Comparison of ENCODE assay signal across 8 cellular contexts in genomic region chr2:84925336-84925723, GRCh38. TPM values are rescaled to one million over a fixed set of nuclear protein-coding genes. Genes with fewer than 3 reads are reported as not detected.
DNase-seq lines count a peak whose midpoint lies in the region; ATAC-seq, FAIRE-seq and TF ChIP-seq lines count a peak whose summit lies in the region.

No MANE protein-coding gene starts in this region.

- TF ChIP-seq CTCF in A549 (IDR thresholded peaks at IDR 0.05) = no peak
- TF ChIP-seq CTCF in WTC11 (IDR thresholded peaks at IDR 0.05) = no peak
- no peak for TF ChIP-seq CTCF in lung (IDR thresholded peaks at IDR 0.05; ENCODE audit: control extremely low read depth, extremely low read depth)

- H3K4me1 ChIP-seq in A549 (peaks cover 33% of the 10 kb centered on the region), lung (ENCODE audit: control insufficient read depth in 2 of 2, insufficient read depth in 2 of 2, low read length in 2 of 2) (peaks cover 0 to 4% of the 10 kb centered on the region in 2 donors)

- ATAC-seq in A549 = peak in 1 of 2 experiments; percentile 17
- ATAC-seq in GM21367 (IDR thresholded peaks at IDR 0.05; ENCODE audit: unreplicated experiment) = peak; percentile 1
- ATAC-seq in WTC11 = no peak
- ATAC-seq in lung (ENCODE audit: insufficient read depth, low FRiP score) = no peak

- H3K9me3 ChIP-seq in A549 = no peaks in the 10 kb centered on the region
- no peaks in the 10 kb centered on the region for H3K9me3 ChIP-seq in lung (ENCODE audit: control insufficient read depth in 2 of 2, insufficient read depth in 1 of 2, low read length in 1 of 2)

- CTCF ChIA-PET in A549 (lab: Yijun Ruan, JAX) (interaction anchor here (0.6 to 11.3 kb wide), 70 partner anchors 10 to 473 kb away, joined by 3 to 260 read pairs (median 7); partner anchors contain the start of genes DNAH6, KCMF1, SUCLG1 and TMSB10), WTC11 (lab: Charles Lee) (interaction anchor here (0.6 to 2.8 kb wide), 56 partner anchors 8 to 375 kb away, joined by 3 to 67 read pairs (median 8); partner anchors contain the start of genes KCMF1, TMSB10 and TRABD2A)

- peaks cover 12% of the 10 kb centered on the region for H3K27me3 Mint-ChIP-seq in WTC11 (ENCODE audit: low read depth)

- H3K27ac ChIP-seq in A549 = peak overlapping the region; percentile 91 to 93
- peak overlapping the region; percentile 1 to 26 for H3K27ac ChIP-seq in lung (ENCODE audit: low read depth in 1 of 2, low read length in 1 of 2)

- no peak for TF ChIP-seq EP300 in A549 (IDR thresholded peaks at IDR 0.05)

- no peak for TF ChIP-seq RAD21 in A549 (conservative IDR thresholded peaks at IDR 0.05 in 1 of 2, IDR thresholded peaks at IDR 0.05 in 1 of 2)

- WGBS in A549 (ENCODE audit: missing lambda C conversion rate) = 93% methylated on average over 2 of the region's 2 CpGs
- WGBS in lung, 2 donors = 94 to 100% methylated on average over 2 of the region's 2 CpGs

- peak overlapping the region; percentile 76 for H3K4me2 ChIP-seq in A549

- no peaks in the 10 kb centered on the region for H3K27me3 ChIP-seq in lung (ENCODE audit: control insufficient read depth, insufficient read depth)

- no peak overlapping the region for H3K4me3 Mint-ChIP-seq in WTC11

- H3K4me1 Mint-ChIP-seq in WTC11 = peaks cover 23% of the 10 kb centered on the region

- no peak for FAIRE-seq in A549 (lab: Jason Lieb, UNC)

- no peak for TF ChIP-seq POLR2A in A549 (IDR thresholded peaks at IDR 0.05; ENCODE audit: low read length)

- POLR2A ChIA-PET in A549 (lab: Yijun Ruan, JAX) = interaction anchor here (0.6 to 3.1 kb wide), 17 partner anchors 14 to 428 kb away, joined by 3 to 98 read pairs (median 5); partner anchors contain the start of genes KCMF1, TMSB10 and TRABD2A
- POLR2A ChIA-PET in WTC11 (lab: Charles Lee) = interaction anchor here (0.6 to 2.4 kb wide), 6 partner anchors 11 to 90 kb away, joined by 3 to 13 read pairs (median 4); partner anchors contain the start of gene KCMF1

- H3K9me3 Mint-ChIP-seq in WTC11 = 0 out of 2 replicates have a peak, but pooled peaks cover 3% of the 10 kb centered on the region

- no peak for DNase-seq in A549 (ENCODE audit: low read depth in 1 of 2, low spot score in 1 of 2)
- no peak for DNase-seq in WTC11 (ENCODE audit: low spot score)
- no peak for DNase-seq in lung (ENCODE audit: low spot score)
- DNase-seq in occipital lobe (lab: John Stamatoyannopoulos, UW) = no peak
- no peak for DNase-seq in cerebellar nuclear complex (lab: John Stamatoyannopoulos, UW)
- no peak for DNase-seq in DMS153 treated with DMSO at 0.1 percent for 48 hours (lab: John Stamatoyannopoulos, UW; ENCODE audit: unreplicated experiment)
- no peak for DNase-seq in NK-92 (lab: John Stamatoyannopoulos, UW; ENCODE audit: unreplicated experiment)

- H3K36me3 Mint-ChIP-seq in WTC11 = no peaks in the 10 kb centered on the region

- H3K27ac Mint-ChIP-seq in WTC11 = 0 out of 2 replicates have a peak overlapping the region, but pooled peaks have one; percentile 6

- H3K4me3 ChIP-seq in A549 = peak overlapping the region; percentile 64; the same call in 2 of the 3 replicates
- H3K4me3 ChIP-seq in lung = no peak overlapping the region

- no peaks in the 10 kb centered on the region for H3K36me3 ChIP-seq in lung (ENCODE audit: control insufficient read depth in 2 of 2, insufficient read depth in 2 of 2, low read length in 2 of 2)

TF ChIP-seq in A549, 52 proteins besides CTCF, POLR2A, EP300 and RAD21 (continues in another document):
- no peak for TF ChIP-seq ZSCAN20 (CRISPR knock-in tag; IDR thresholded peaks at IDR 0.05)
- no peak for TF ChIP-seq USF2 (IDR thresholded peaks at IDR 0.05)
- no peak for TF ChIP-seq HEYL (CRISPR knock-in tag; IDR thresholded peaks at IDR 0.05)
- no peak for TF ChIP-seq CEBPB (IDR thresholded peaks at IDR 0.05)
- no peak for TF ChIP-seq HDAC2 (IDR thresholded peaks at IDR 0.05)
- no peak for TF ChIP-seq ATOH8 (CRISPR knock-in tag; IDR thresholded peaks at IDR 0.05; ENCODE audit: low read depth)
- TF ChIP-seq SMC3 (IDR thresholded peaks at IDR 0.05) = no peak
- TF ChIP-seq KDM1A (IDR thresholded peaks at IDR 0.05; ENCODE audit: low read depth) = no peak
- no peak for TF ChIP-seq NFE2L2 (conservative IDR thresholded peaks at IDR 0.05; ENCODE audit: low read length)
- TF ChIP-seq CBX8 (IDR thresholded peaks at IDR 0.05) = no peak

TF ChIP-seq in WTC11, 78 proteins besides CTCF, POLR2A, EP300 and RAD21 (continues in another document):
- no peak for TF ChIP-seq ATF3 (CRISPR knock-in tag; conservative IDR thresholded peaks at IDR 0.05)
- no peak for TF ChIP-seq ZNF232 (CRISPR knock-in tag; IDR thresholded peaks at IDR 0.05)
- no peak for TF ChIP-seq GRHL2 (CRISPR knock-in tag; IDR thresholded peaks at IDR 0.05; ENCODE audit: insufficient replicate concordance, severe bottlenecking)
- no peak for TF ChIP-seq FOXP1 (CRISPR knock-in tag; IDR thresholded peaks at IDR 0.05; ENCODE audit: borderline replicate concordance)
- TF ChIP-seq ARID4B (CRISPR knock-in tag; IDR thresholded peaks at IDR 0.05; ENCODE audit: borderline replicate concordance) = no peak
- no peak for TF ChIP-seq USF2 (CRISPR knock-in tag; IDR thresholded peaks at IDR 0.05)
- no peak for TF ChIP-seq ETV6 (CRISPR knock-in tag; IDR thresholded peaks at IDR 0.05)
- no peak for TF ChIP-seq ESRRA (CRISPR knock-in tag; IDR thresholded peaks at IDR 0.05; ENCODE audit: borderline replicate concordance)

RNA-seq across cellular contexts. Expression of gene TMSB10, which starts 19.9 kb away (rescaled TPM):
- polyA plus RNA-seq in A549 (2011; rRNA removed) (2,292 and 3,109 TPM in 2 replicates), A549 (2017; fragmentation: RNase III; extraction: RNeasy Plus Mini Kit Qiagen cat#74134 plus additional on column Dnase treatment) (6,648 to 7,189 TPM (median 7,015 TPM) in 3 replicates), lung (1,000 to 10,000 TPM; 1,996 to 6,202 TPM)
- polyA plus RNA-seq in A549 (2012; cell fraction: cytosol; rRNA removed) = 4,680 and 6,577 TPM in 2 replicates
- 1,922 and 4,092 TPM in 2 replicates for polyA plus RNA-seq in A549 (2012; cell fraction: nucleus; rRNA removed)
- 369 and 387 TPM in 2 replicates for polyA minus RNA-seq in A549 (2011; rRNA and poly(A)+ RNA removed)
- total RNA-seq in WTC11 (2021) (869 to 943 TPM (median 911 TPM) in 3 replicates), lung (1,000 to 10,000 TPM; 1,849 to 3,001 TPM), occipital lobe (2,498 TPM)

RNA-seq across cellular contexts. Expression of gene TRABD2A, which starts 44.4 kb away (rescaled TPM):
- polyA plus RNA-seq in A549 (2011; rRNA removed) (6.1 and 8.1 TPM in 2 replicates), A549 (2017; fragmentation: RNase III; extraction: RNeasy Plus Mini Kit Qiagen cat#74134 plus additional on column Dnase treatment) (7.0 to 7.4 TPM (median 7.1 TPM) in 3 replicates), lung (1 to 10 TPM; 2.1 to 2.6 TPM)
- polyA plus RNA-seq in A549 (2012; cell fraction: cytosol; rRNA removed) = 6.3 and 8.3 TPM in 2 replicates
- polyA plus RNA-seq in A549 (2012; cell fraction: nucleus; rRNA removed) = 8.9 and 9.0 TPM in 2 replicates
- 18.1 and 18.9 TPM in 2 replicates for polyA minus RNA-seq in A549 (2011; rRNA and poly(A)+ RNA removed)
- total RNA-seq in WTC11 (2021) (7.1 to 12.1 TPM (median 7.5 TPM) in 3 replicates), lung (1 to 10 TPM; 1.9 to 3.1 TPM), occipital lobe (1.1 TPM)

RNA-seq across cellular contexts. Expression of gene KCMF1, which starts 45.6 kb away (rescaled TPM):
- 194 and 221 TPM in 2 replicates for polyA plus RNA-seq in A549 (2011; rRNA removed)
- 52.1 and 59.5 TPM in 2 replicates for polyA plus RNA-seq in A549 (2012; cell fraction: cytosol; rRNA removed)
- 15.5 and 20.4 TPM in 2 replicates for polyA plus RNA-seq in A549 (2012; cell fraction: nucleus; rRNA removed)
- 76.5 to 83.9 TPM (median 77.8 TPM) in 3 replicates for polyA plus RNA-seq in A549 (2017; fragmentation: RNase III; extraction: RNeasy Plus Mini Kit Qiagen cat#74134 plus additional on column Dnase treatment)
- polyA minus RNA-seq in A549 (2011; rRNA and poly(A)+ RNA removed) = 103 and 125 TPM in 2 replicates
- total RNA-seq in WTC11 (2021) = 114 to 118 TPM (median 117 TPM) in 3 replicates
- 10 to 100 TPM; 50.5 to 71.0 TPM for total RNA-seq in lung
- polyA plus RNA-seq in lung = 10 to 100 TPM; 15.8 to 44.4 TPM
- total RNA-seq in occipital lobe = 48.8 TPM
